Comparison of ENCODE assay signal across 16 cellular contexts in the genomic region with DNA sequence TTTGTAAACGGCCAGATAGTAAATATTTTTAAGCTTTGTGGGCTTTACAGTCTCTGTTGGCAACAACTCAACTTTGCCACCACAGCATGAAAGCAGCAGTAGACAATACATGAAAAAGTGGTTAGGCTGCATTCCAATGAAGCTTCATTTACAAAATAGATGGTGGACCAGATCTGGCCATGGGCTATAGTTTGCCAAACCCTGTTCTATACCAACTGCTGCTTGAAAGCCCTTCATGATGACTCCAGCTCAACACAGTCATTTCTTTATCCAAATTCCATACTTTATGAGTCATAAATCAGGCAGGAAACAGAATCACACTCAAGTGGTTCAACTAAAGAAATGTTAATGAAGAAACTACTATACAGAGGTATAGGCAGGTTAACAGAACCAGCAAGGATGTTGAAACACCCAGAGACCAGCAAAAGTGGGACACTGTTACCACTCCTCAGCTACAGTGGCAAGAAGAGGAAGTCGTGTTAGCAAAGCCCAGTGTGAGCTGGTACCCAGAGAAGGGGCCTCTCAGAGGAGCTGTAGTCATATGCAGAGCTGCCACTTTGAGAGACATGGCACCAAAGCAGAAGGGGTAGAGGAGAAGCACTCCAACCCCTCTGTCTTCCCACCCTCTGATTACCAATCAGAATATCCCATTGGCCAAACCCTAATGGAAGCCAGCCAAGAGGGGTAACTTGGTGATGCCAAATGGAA.
A peak's percentile ranks its signal among the peaks of the same experiment; 100 is the strongest.
DNase-seq lines count a peak whose midpoint lies in the region; ATAC-seq, FAIRE-seq and TF ChIP-seq lines count a peak whose summit lies in the region.
"Had no signal": no experiment of that assay in that cellular context is flagged by ENCODE, and none has a peak within 500 bp of the region (broad histone marks: within the 10 kb centered on the region; RNA-seq: fewer than 3 reads in every experiment).

No MANE protein-coding gene starts in this region.

- H3K4me1 ChIP-seq in kidney (ENCODE audit: control insufficient read depth in 1 of 2, insufficient read depth in 1 of 2, low read depth in 1 of 2, low read length in 2 of 2) (no peaks in the 10 kb centered on the region), pancreas (no peaks in the 10 kb centered on the region)
- H3K4me1 ChIP-seq: HAP-1 had no signal

- no peak for FAIRE-seq in kidney (lab: Jason Lieb, UNC)
- no peak for FAIRE-seq in pancreas (lab: Jason Lieb, UNC)
- FAIRE-seq: GM18507 had no signal

- 44 to 51% methylated on average over 2 of the region's 2 CpGs for WGBS in pancreas, 2 donors

- intact Hi-C loops in kidney (cut with DNase I) (no loop called here), pancreas (cut with DNase I) (no loop called here)

- DNase-seq in DMS53 (lab: John Stamatoyannopoulos, UW): peak; percentile 69
- DNase-seq in HS-5 (ENCODE audit: low read depth): peak; percentile 86
- peak; percentile 54 for DNase-seq in SW480 (ENCODE audit: low spot score)
- peak; percentile 94 for DNase-seq in foreskin melanocyte
- no peak for DNase-seq in kidney
- DNase-seq in pancreas: no peak
- DNase-seq: effector memory CD8-positive, alpha-beta T cell; immature natural killer cell; NCI-H1105 treated with DMSO at 0.1 percent for 48 hours; stimulated activated CD4-positive, alpha-beta T cell treated with anti-CD3 and anti-CD28 coated beads, Interleukin-4, amount 100 ng/mL, for 4 hours had no signal

- H3K27ac ChIP-seq in kidney (ENCODE audit: low read depth in 2 of 2, low read length in 2 of 2): no peak overlapping the region
- no peak overlapping the region for H3K27ac ChIP-seq in pancreas
- H3K27ac ChIP-seq: thoracic aorta had no signal

- peaks cover 0 to 5% of the 10 kb centered on the region in 2 donors for H3K9me3 ChIP-seq in kidney (ENCODE audit: control insufficient read depth in 1 of 2, low read length in 2 of 2)
- no peaks in the 10 kb centered on the region for H3K9me3 ChIP-seq in pancreas
- H3K9me3 ChIP-seq: HAP-1, thoracic aorta had no signal

- TF ChIP-seq CTCF in kidney (IDR thresholded peaks at IDR 0.05; ENCODE audit: borderline replicate concordance, extremely low read depth, insufficient read depth) (no peak), pancreas (IDR thresholded peaks at IDR 0.05) (no peak)

- ATAC-seq in HG03039 (IDR thresholded peaks at IDR 0.05; ENCODE audit: unreplicated experiment) (no peak), GM21528 (IDR thresholded peaks at IDR 0.05; ENCODE audit: low FRiP score, unreplicated experiment) (no peak), pancreas (no peak)
- ATAC-seq: activated CD4-positive, CD25-positive, alpha-beta regulatory T cell treated with anti-CD3 and anti-CD28 coated beads, Interleukin-2, amount 50 U/mL, for 24 hours; effector memory CD8-positive, alpha-beta T cell had no signal

- H3K36me3 ChIP-seq in kidney (ENCODE audit: control insufficient read depth in 1 of 2, insufficient read depth in 2 of 2, low read length in 2 of 2): no peaks in the 10 kb centered on the region
- H3K36me3 ChIP-seq in pancreas: no peaks in the 10 kb centered on the region
- H3K36me3 ChIP-seq: HAP-1, thoracic aorta had no signal

- H3K4me3 ChIP-seq in kidney (ENCODE audit: low read length in 2 of 2): no peak overlapping the region
- H3K4me3 ChIP-seq in pancreas: no peak overlapping the region
- H3K4me3 ChIP-seq: HAP-1, thoracic aorta had no signal

- H3K9ac ChIP-seq in kidney (ENCODE audit: low read length in 2 of 2): no peak overlapping the region

- no peaks in the 10 kb centered on the region for H3K27me3 ChIP-seq in pancreas

Comparison
In these comparisons a context has a peak if more than half of its experiments do, and no peak if none do; other contexts are left out.
1. DNase-seq: peak in DMS53 (single experiment), HS-5 (single experiment), SW480 (single experiment) and foreskin melanocyte (single experiment); none in kidney (single experiment) and pancreas (0 of 6).